20 cellular contexts compared by ENCODE assay signal in the genomic region with DNA sequence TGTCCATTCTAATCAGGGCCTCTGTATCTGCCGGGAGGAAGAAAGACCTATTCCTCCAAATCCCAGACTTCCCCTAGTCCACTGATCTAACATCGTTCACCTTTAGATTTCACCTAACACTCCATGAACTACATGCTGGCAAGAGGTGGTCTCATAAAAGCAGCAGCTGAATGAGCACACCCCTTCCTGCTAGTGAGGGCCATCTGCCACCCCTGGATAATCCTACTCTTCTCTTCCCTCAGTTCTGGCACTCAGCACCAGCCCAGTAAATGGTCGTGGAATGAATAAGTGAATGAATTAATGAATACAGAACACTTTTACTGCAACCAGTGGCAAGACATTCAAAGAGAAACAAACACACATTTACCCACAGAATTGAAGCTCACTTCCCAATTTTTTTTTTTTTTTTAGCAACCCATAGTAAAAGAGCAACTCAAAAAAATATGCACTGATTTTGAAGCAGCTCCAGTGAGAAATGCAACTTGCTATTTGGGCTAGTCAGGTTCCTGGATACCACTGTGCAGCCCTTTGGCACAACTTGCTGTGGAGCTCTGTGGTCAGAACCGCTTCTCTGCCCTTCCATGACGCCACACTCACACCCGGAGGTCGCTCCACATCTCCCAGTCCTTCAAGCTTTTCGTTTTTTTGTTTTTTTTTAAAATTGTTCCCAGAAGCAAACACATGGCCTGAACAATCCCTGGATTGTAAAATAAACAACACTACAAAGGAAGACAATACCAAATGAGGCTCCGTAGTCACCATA. TPM values are rescaled to one million over a fixed set of nuclear protein-coding genes. Genes with fewer than 3 reads are reported as not detected.
"Had no signal": no experiment of that assay in that cellular context is flagged by ENCODE, and none has a peak within 500 bp of the region (broad histone marks: within the 10 kb centered on the region; RNA-seq: fewer than 3 reads in every experiment).

No MANE protein-coding gene starts in this region.

- H3K36me3 ChIP-seq: colonic mucosa had no signal

- H3K27me3 Mint-ChIP-seq: activated naive CD8-positive, alpha-beta T cell had no signal

- H3K27ac Mint-ChIP-seq: activated naive CD8-positive, alpha-beta T cell had no signal

- H3K27me3 ChIP-seq: colonic mucosa, hepatocyte, pancreas, stomach, upper lobe of right lung had no signal

- H3K9me3 ChIP-seq: colonic mucosa, pancreas, stomach, thoracic aorta, upper lobe of right lung had no signal

- H3K36me3 Mint-ChIP-seq: activated naive CD8-positive, alpha-beta T cell had no signal

- H3K4me1 ChIP-seq: pancreas, upper lobe of right lung had no signal

- ATAC-seq: activated CD4-positive, CD25-positive, alpha-beta regulatory T cell treated with anti-CD3 and anti-CD28 coated beads, Interleukin-2, amount 50 U/mL, for 24 hours; left lobe of liver; pancreas; sciatic nerve had no signal

- H3K27ac ChIP-seq: colonic mucosa, hepatocyte, pancreas, stomach, thoracic aorta, upper lobe of right lung had no signal

- H3K4me3 ChIP-seq: colonic mucosa, hepatocyte, pancreas, stomach, thoracic aorta, upper lobe of right lung had no signal

- DNase-seq: activated CD4-positive, alpha-beta T cell treated with anti-CD3 and anti-CD28 coated beads, Interleukin-2, amount 50 U/mL, for 1 hour; activated gamma-delta T cell treated with Interleukin-2 at 50 U/mL for 16 hours; activated T-cell treated with anti-CD3 and anti-CD28 coated beads for 4 hours; amniotic stem cell; colonic mucosa; pancreas; stimulated activated CD4-positive, alpha-beta T cell treated with anti-CD3 and anti-CD28 coated beads, Interleukin-1b, Interleukin-23, amount 100 ng/mL, for 48 hours; stomach; T-helper 9 cell; upper lobe of right lung had no signal

- H3K4me3 Mint-ChIP-seq: activated naive CD8-positive, alpha-beta T cell had no signal

RNA-seq across cellular contexts. Expression of gene RNF183, which starts 6.2 kb away (rescaled TPM):
- total RNA-seq: cardiac septum, fibroblast of villous mesenchyme, glomerular endothelial cell, lung microvascular endothelial cell, sciatic nerve, thoracic aorta, upper lobe of right lung had no signal

RNA-seq across cellular contexts. Expression of gene BSPRY, which starts 52.4 kb away (rescaled TPM):
- total RNA-seq: fibroblast of villous mesenchyme, glomerular endothelial cell, lung microvascular endothelial cell had no signal
